8 cellular contexts compared by ENCODE assay signal in the genomic region with DNA sequence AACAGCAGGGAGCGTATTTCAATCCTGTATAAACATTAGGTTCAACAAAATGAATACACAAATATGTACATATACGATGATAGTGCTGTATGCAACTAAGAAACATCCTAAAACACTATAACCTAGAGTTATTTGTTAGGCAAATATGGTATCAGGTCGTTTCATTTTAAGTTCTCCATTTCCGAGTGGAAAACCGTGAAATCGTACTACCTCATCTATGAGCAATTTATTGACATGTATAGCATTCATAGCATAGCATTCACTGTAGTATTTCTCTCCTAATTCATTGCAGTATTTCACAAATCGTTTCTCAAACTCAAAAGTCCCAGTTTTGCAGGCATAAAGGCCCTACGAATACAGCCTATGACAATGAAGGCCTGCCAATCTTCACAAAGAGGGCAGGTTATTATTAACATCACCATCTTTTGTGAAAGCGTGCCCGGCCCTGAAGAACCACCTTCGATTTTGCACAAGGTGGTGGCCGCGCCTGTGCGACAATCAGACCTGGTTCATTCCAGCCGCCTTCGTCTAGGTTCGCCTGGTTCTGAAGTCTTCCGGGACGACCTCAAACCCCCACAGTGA. TPM values are rescaled to one million over a fixed set of nuclear protein-coding genes. Genes with fewer than 3 reads are reported as not detected.
DNase-seq lines count a peak whose midpoint lies in the region; TF ChIP-seq lines count a peak whose summit lies in the region.

No MANE protein-coding gene starts in this region.

- no peaks in the 10 kb centered on the region for H3K9me3 ChIP-seq in HEK293 (ENCODE audit: control insufficient read depth, insufficient read depth, low read depth, low read length)
- H3K9me3 ChIP-seq in mononuclear cell (ENCODE audit: low read depth, low read length), result no peaks in the 10 kb centered on the region

- POLR2A ChIA-PET in HEK293 (lab: Yijun Ruan, JAX), result interaction anchor here (1.0 to 2.9 kb wide), 10 partner anchors 11 to 313 kb away, joined by 3 to 30 read pairs (median 5); a partner anchor contains a TSS

- peaks cover 17 to 20% of the 10 kb centered on the region in 2 experiments for H3K36me3 ChIP-seq in HEK293 (ENCODE audit: control insufficient read depth in 2 of 2, insufficient read depth in 1 of 2, low read length in 2 of 2)

- H3K27ac ChIP-seq in HEK293 (ENCODE audit: extremely low read depth, low read depth, low read length) (peak overlapping the region; percentile 99), cingulate gyrus (ENCODE audit: low read depth, low read length) (peak overlapping the region; percentile 30)

- CTCF ChIA-PET in HEK293 (lab: Yijun Ruan, JAX), result no interaction called here

- TF ChIP-seq CTCF in HEK293 (tag by site-specific recombination; IDR thresholded peaks at IDR 0.05), result no peak

- DNase-seq in NCI-H2029 (lab: John Stamatoyannopoulos, UW) (peak; percentile 13), NCI-H2029 treated with DMSO at 0.1 percent for 48 hours (lab: John Stamatoyannopoulos, UW) (no peak), NCI-H526 (lab: John Stamatoyannopoulos, UW) (peak; percentile 17 to 75), amniotic stem cell (lab: John Stamatoyannopoulos, UW) (no peak)
- DNase-seq in stimulated activated CD8-positive, alpha-beta memory T cell treated with anti-CD3 and anti-CD28 coated beads, Interleukin-4, amount 100 ng/mL, for 48 hours, result no peak

- H3K4me3 ChIP-seq in HEK293 (ENCODE audit: low read depth, low read length), result peak overlapping the region; percentile 76
- H3K4me3 ChIP-seq in mononuclear cell (ENCODE audit: low read length), result peak overlapping the region; percentile 76

- H3K27me3 ChIP-seq in mononuclear cell (ENCODE audit: insufficient read depth, low read length), result no peaks in the 10 kb centered on the region

- H3K4me1 ChIP-seq in HEK293 (ENCODE audit: control insufficient read depth, insufficient read depth, low read length), result peaks cover 13% of the 10 kb centered on the region; the same call in 1 of the 2 replicates
- H3K4me1 ChIP-seq in mononuclear cell (ENCODE audit: insufficient read depth, low read length), result peaks cover 17% of the 10 kb centered on the region

TF ChIP-seq in HEK293, 187 proteins besides CTCF, POLR2A, EP300 and RAD21:
- TF ChIP-seq PRDM1 (tag by site-specific recombination; IDR thresholded peaks at IDR 0.05), result peak; percentile 54
- TF ChIP-seq ZBTB17 (tag by site-specific recombination; IDR thresholded peaks at IDR 0.05), result peak; percentile 80
- TF ChIP-seq, protein P1, sequence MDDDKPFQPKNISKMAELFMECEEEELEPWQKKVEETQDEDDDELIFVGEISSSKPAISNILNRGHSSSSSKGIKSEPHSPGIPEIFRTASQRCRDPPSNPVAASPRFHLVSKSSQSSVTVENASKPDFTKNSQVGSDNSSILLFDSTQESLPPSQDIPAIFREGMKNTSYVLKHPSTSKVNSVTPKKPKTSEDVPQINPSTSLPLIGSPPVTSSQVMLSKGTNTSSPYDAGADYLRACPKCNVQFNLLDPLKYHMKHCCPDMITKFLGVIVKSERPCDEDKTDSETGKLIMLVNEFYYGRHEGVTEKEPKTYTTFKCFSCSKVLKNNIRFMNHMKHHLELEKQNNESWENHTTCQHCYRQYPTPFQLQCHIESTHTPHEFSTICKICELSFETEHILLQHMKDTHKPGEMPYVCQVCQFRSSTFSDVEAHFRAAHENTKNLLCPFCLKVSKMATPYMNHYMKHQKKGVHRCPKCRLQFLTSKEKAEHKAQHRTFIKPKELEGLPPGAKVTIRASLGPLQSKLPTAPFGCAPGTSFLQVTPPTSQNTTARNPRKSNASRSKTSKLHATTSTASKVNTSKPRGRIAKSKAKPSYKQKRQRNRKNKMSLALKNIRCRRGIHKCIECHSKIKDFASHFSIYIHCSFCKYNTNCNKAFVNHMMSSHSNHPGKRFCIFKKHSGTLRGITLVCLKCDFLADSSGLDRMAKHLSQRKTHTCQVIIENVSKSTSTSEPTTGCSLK (tag by site-specific recombination; IDR thresholded peaks at IDR 0.05), result no peak
- TF ChIP-seq ZNF16 (tag by site-specific recombination; IDR thresholded peaks at IDR 0.05; ENCODE audit: low read depth), result no peak

RNA-seq across cellular contexts. Expression of a gene that starts 0.6 kb away (rescaled TPM):
- total RNA-seq in mononuclear cell, result 63.8 TPM

RNA-seq across cellular contexts. Expression of a gene that starts 46.0 kb away (rescaled TPM):
- 0.84 TPM for total RNA-seq in mononuclear cell

RNA-seq across cellular contexts. Expression of a gene that starts 46.0 kb away (rescaled TPM):
- total RNA-seq in mononuclear cell, result 171 TPM

Comparison
In these comparisons a context has a peak if more than half of its experiments do, and no peak if none do; other contexts are left out.
1. DNase-seq: peak in NCI-H2029 (single experiment) and NCI-H526 (2 of 2); none in NCI-H2029 treated with DMSO at 0.1 percent for 48 hours (single experiment), amniotic stem cell (single experiment) and stimulated activated CD8-positive, alpha-beta memory T cell treated with anti-CD3 and anti-CD28 coated beads, Interleukin-4, amount 100 ng/mL, for 48 hours (single experiment).